ENCODE assay signal across 16 cellular contexts in genomic region chr1:246658567-246658966, GRCh38.
DNase-seq lines count a peak whose midpoint lies in the region; ATAC-seq and TF ChIP-seq lines count a peak whose summit lies in the region.
"Had no signal": no experiment of that assay in that cellular context is flagged by ENCODE, and none has a peak within 500 bp of the region (broad histone marks: within the 10 kb centered on the region; RNA-seq: fewer than 3 reads in every experiment).

No MANE protein-coding gene starts in this region.

- no peaks in the 10 kb centered on the region for H3K9me3 ChIP-seq in T-helper 17 cell (ENCODE audit: control insufficient read depth, low read length, poor library complexity, severe bottlenecking)

- H3K9me3 Mint-ChIP-seq in activated naive CD8-positive, alpha-beta T cell treated with anti-CD3 and anti-CD28 coated beads for 36 hours, result no peaks in the 10 kb centered on the region
- no peaks in the 10 kb centered on the region for H3K9me3 Mint-ChIP-seq in activated naive CD8-positive, alpha-beta T cell treated with anti-CD3 and anti-CD28 coated beads, Interleukin-2, amount 50 U/mL, for 24 hours
- H3K9me3 Mint-ChIP-seq in stimulated activated naive B cell treated with anti-CD40 and anti-IgM and Interleukin-4, amounts not matched to agents 10 μg/mL and 1 μg/mL and 100 μg/mL, for 72 hours, result no peaks in the 10 kb centered on the region
- no peaks in the 10 kb centered on the region for H3K9me3 Mint-ChIP-seq in mesothelial cell of epicardium

- H3K27me3 Mint-ChIP-seq in activated naive CD8-positive, alpha-beta T cell treated with anti-CD3 and anti-CD28 coated beads for 36 hours, result no peaks in the 10 kb centered on the region
- H3K27me3 Mint-ChIP-seq in activated naive CD8-positive, alpha-beta T cell treated with anti-CD3 and anti-CD28 coated beads, Interleukin-2, amount 50 U/mL, for 24 hours, result no peaks in the 10 kb centered on the region
- H3K27me3 Mint-ChIP-seq in T-helper 17 cell (no peaks in the 10 kb centered on the region), mesothelial cell of epicardium (ENCODE audit: low read depth) (no peaks in the 10 kb centered on the region)
- no peaks in the 10 kb centered on the region for H3K27me3 Mint-ChIP-seq in stimulated activated naive B cell treated with anti-CD40 and anti-IgM and Interleukin-4, amounts not matched to agents 10 μg/mL and 1 μg/mL and 100 μg/mL, for 72 hours

- DNase-seq in activated naive CD8-positive, alpha-beta T cell treated with anti-CD3 and anti-CD28 coated beads for 36 hours, result no peak
- DNase-seq in activated naive CD8-positive, alpha-beta T cell treated with anti-CD3 and anti-CD28 coated beads, Interleukin-2, amount 50 U/mL, for 24 hours, result no peak
- no peak for DNase-seq in T-helper 17 cell
- DNase-seq in erythroblast (lab: John Stamatoyannopoulos, UW), result peak; percentile 80 to 90
- DNase-seq in stimulated activated naive B cell treated with anti-CD40 and anti-IgM and Interleukin-4, amounts not matched to agents 10 μg/mL and 1 μg/mL and 100 μg/mL, for 72 hours, result no peak
- DNase-seq in mesothelial cell of epicardium (ENCODE audit: low spot score in 2 of 2, unreplicated experiment in 2 of 2), result no peak
- DNase-seq: ACHN, DMS153, H7, NCI-H1048, NCI-H146 had no signal

- no peak for ATAC-seq in activated naive CD8-positive, alpha-beta T cell treated with anti-CD3 and anti-CD28 coated beads, Interleukin-2, amount 50 U/mL, for 24 hours
- ATAC-seq in T-helper 17 cell (no peak), GM19455 (IDR thresholded peaks at IDR 0.05; ENCODE audit: unreplicated experiment) (no peak), HG03521 (IDR thresholded peaks at IDR 0.05; ENCODE audit: unreplicated experiment) (no peak)
- ATAC-seq in stimulated activated naive B cell treated with anti-CD40 and anti-IgM and Interleukin-4, amounts not matched to agents 10 μg/mL and 1 μg/mL and 100 μg/mL, for 72 hours (replicated peaks), result no peak
- ATAC-seq: GM12878, Panc1, Right ventricle myocardium inferior had no signal

- H3K4me1 Mint-ChIP-seq in activated naive CD8-positive, alpha-beta T cell treated with anti-CD3 and anti-CD28 coated beads for 36 hours, result no peaks in the 10 kb centered on the region
- H3K4me1 Mint-ChIP-seq in activated naive CD8-positive, alpha-beta T cell treated with anti-CD3 and anti-CD28 coated beads, Interleukin-2, amount 50 U/mL, for 24 hours, result peaks cover 8% of the 10 kb centered on the region
- H3K4me1 Mint-ChIP-seq in T-helper 17 cell, result peaks cover 12% of the 10 kb centered on the region
- peaks cover 6 to 18% of the 10 kb centered on the region in 2 donors for H3K4me1 Mint-ChIP-seq in stimulated activated naive B cell treated with anti-CD40 and anti-IgM and Interleukin-4, amounts not matched to agents 10 μg/mL and 1 μg/mL and 100 μg/mL, for 72 hours
- H3K4me1 Mint-ChIP-seq in mesothelial cell of epicardium, result no peaks in the 10 kb centered on the region

- H3K4me3 Mint-ChIP-seq in activated naive CD8-positive, alpha-beta T cell treated with anti-CD3 and anti-CD28 coated beads for 36 hours, result no peak overlapping the region
- no peak overlapping the region for H3K4me3 Mint-ChIP-seq in activated naive CD8-positive, alpha-beta T cell treated with anti-CD3 and anti-CD28 coated beads, Interleukin-2, amount 50 U/mL, for 24 hours
- H3K4me3 Mint-ChIP-seq in T-helper 17 cell, result no peak overlapping the region
- H3K4me3 Mint-ChIP-seq in stimulated activated naive B cell treated with anti-CD40 and anti-IgM and Interleukin-4, amounts not matched to agents 10 μg/mL and 1 μg/mL and 100 μg/mL, for 72 hours, result no peak overlapping the region
- H3K4me3 Mint-ChIP-seq in mesothelial cell of epicardium, result no peak overlapping the region

- peaks cover 6% of the 10 kb centered on the region for H3K36me3 Mint-ChIP-seq in activated naive CD8-positive, alpha-beta T cell treated with anti-CD3 and anti-CD28 coated beads for 36 hours
- H3K36me3 Mint-ChIP-seq in activated naive CD8-positive, alpha-beta T cell treated with anti-CD3 and anti-CD28 coated beads, Interleukin-2, amount 50 U/mL, for 24 hours (ENCODE audit: low read depth), result peaks cover 24% of the 10 kb centered on the region
- H3K36me3 Mint-ChIP-seq in T-helper 17 cell (ENCODE audit: low read depth) (peaks cover 9% of the 10 kb centered on the region), mesothelial cell of epicardium (peaks cover 13% of the 10 kb centered on the region)
- peaks cover 36 to 47% of the 10 kb centered on the region in 2 donors for H3K36me3 Mint-ChIP-seq in stimulated activated naive B cell treated with anti-CD40 and anti-IgM and Interleukin-4, amounts not matched to agents 10 μg/mL and 1 μg/mL and 100 μg/mL, for 72 hours

- peak overlapping the region; percentile 21 for H3K27ac Mint-ChIP-seq in activated naive CD8-positive, alpha-beta T cell treated with anti-CD3 and anti-CD28 coated beads for 36 hours
- H3K27ac Mint-ChIP-seq in activated naive CD8-positive, alpha-beta T cell treated with anti-CD3 and anti-CD28 coated beads, Interleukin-2, amount 50 U/mL, for 24 hours, result no peak overlapping the region
- H3K27ac Mint-ChIP-seq in T-helper 17 cell (peak overlapping the region; percentile 16), mesothelial cell of epicardium (no peak overlapping the region)
- peak overlapping the region; percentile 52 for H3K27ac Mint-ChIP-seq in stimulated activated naive B cell treated with anti-CD40 and anti-IgM and Interleukin-4, amounts not matched to agents 10 μg/mL and 1 μg/mL and 100 μg/mL, for 72 hours

- TF ChIP-seq POLR2A in erythroblast (IDR thresholded peaks at IDR 0.05; ENCODE audit: low read length), result no peak

- TF ChIP-seq CTCF in mesothelial cell of epicardium (IDR thresholded peaks at IDR 0.05; ENCODE audit: unreplicated experiment), result no peak

Comparison
In these comparisons a context has a peak if more than half of its experiments do, and no peak if none do; other contexts are left out.
1. H3K27ac Mint-ChIP-seq: peak in activated naive CD8-positive, alpha-beta T cell treated with anti-CD3 and anti-CD28 coated beads for 36 hours (single experiment), T-helper 17 cell (single experiment) and stimulated activated naive B cell treated with anti-CD40 and anti-IgM and Interleukin-4, amounts not matched to agents 10 μg/mL and 1 μg/mL and 100 μg/mL, for 72 hours (single experiment); none in activated naive CD8-positive, alpha-beta T cell treated with anti-CD3 and anti-CD28 coated beads, Interleukin-2, amount 50 U/mL, for 24 hours (single experiment) and mesothelial cell of epicardium (single experiment).
2. DNase-seq: peak in erythroblast (2 of 2); none in activated naive CD8-positive, alpha-beta T cell treated with anti-CD3 and anti-CD28 coated beads for 36 hours (single experiment), activated naive CD8-positive, alpha-beta T cell treated with anti-CD3 and anti-CD28 coated beads, Interleukin-2, amount 50 U/mL, for 24 hours (single experiment), T-helper 17 cell (0 of 3), stimulated activated naive B cell treated with anti-CD40 and anti-IgM and Interleukin-4, amounts not matched to agents 10 μg/mL and 1 μg/mL and 100 μg/mL, for 72 hours (single experiment) and mesothelial cell of epicardium (0 of 2).